28 cellular contexts compared by ENCODE assay signal in the genomic region with DNA sequence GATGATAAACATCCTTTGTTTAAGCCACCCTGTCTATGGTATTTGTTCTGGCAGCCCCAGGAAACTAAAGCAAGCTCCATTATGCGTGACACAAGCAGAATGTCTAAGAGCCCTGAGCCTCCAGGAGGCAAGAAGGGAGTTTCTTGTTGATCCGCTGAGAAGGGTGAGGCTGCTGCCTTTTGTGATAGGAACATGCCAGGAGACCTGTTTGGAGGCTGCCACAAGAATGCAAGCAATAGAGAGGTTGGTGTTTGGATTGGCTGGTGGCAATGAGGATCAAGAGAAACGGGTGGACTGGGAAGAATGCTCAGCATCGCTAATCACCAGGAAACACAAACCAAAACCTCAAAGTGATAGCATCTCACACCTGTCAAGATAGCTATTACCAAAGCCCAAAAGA.
"Had no signal": no experiment of that assay in that cellular context is flagged by ENCODE, and none has a peak within 500 bp of the region (broad histone marks: within the 10 kb centered on the region; RNA-seq: fewer than 3 reads in every experiment).

No MANE protein-coding gene starts in this region.

- H3K36me3 ChIP-seq: gastrocnemius medialis, neutrophil, ovary, sigmoid colon, stomach, tibial artery had no signal

- ATAC-seq: activated naive CD8-positive, alpha-beta T cell treated with anti-CD3 and anti-CD28 coated beads, Interleukin-2, amount 50 U/mL, for 24 hours; activated T-cell treated with anti-CD3 and anti-CD28 coated beads, Interleukin-2, amount 50 U/mL, for 4 hours; gastrocnemius medialis; left ventricle myocardium superior; stimulated activated naive B cell treated with anti-CD40 and anti-IgM and Interleukin-4, amounts not matched to agents 10 μg/mL and 1 μg/mL and 100 μg/mL, for 72 hours had no signal

- H3K27ac ChIP-seq: gastrocnemius medialis, neutrophil, ovary, sigmoid colon, stomach, tibial artery had no signal

- H3K27ac Mint-ChIP-seq: activated CD4-positive, alpha-beta memory T cell treated with anti-CD3 and anti-CD28 coated beads for 36 hours; activated CD4-positive, alpha-beta T cell treated with anti-CD3 and anti-CD28 coated beads, Interleukin-2, amount 10 ng/mL, durations not matched to agents 24 days and 14 days; activated naive CD4-positive, alpha-beta T cell treated with anti-CD3 and anti-CD28 coated beads, Interleukin-2, amount 50 U/mL, for 24 hours; activated naive CD8-positive, alpha-beta T cell treated with anti-CD3 and anti-CD28 coated beads, Interleukin-2, amount 50 U/mL, for 24 hours; activated T-helper 2 cell treated with anti-CD3 and anti-CD28 coated beads, Interferon-gamma antibody, Interleukin-2, Interleukin-4, amounts not matched to agents 10 μg/mL and 5 μg/mL and 100 μg/mL, durations not matched to agents 14 hours and 24 hours and 36 hours; dendritic cell treated with granulocyte-macrophage colony-stimulating factor and Interleukin-4, amounts not matched to agents 40 ng/mL and 50 ng/mL, for 4 days; mesothelial cell of epicardium; naive B cell; nephron progenitor cell; progenitor cell of endocrine pancreas; stimulated activated naive B cell treated with anti-CD40 and anti-IgM and Interleukin-4, amounts not matched to agents 10 μg/mL and 1 μg/mL and 100 μg/mL, for 72 hours had no signal

- H3K4me1 Mint-ChIP-seq: activated naive CD4-positive, alpha-beta T cell treated with anti-CD3 and anti-CD28 coated beads, Interleukin-2, amount 50 U/mL, for 24 hours; central memory CD8-positive, alpha-beta T cell; naive B cell; nephron progenitor cell; stimulated activated naive B cell treated with anti-CD40 and anti-IgM and Interleukin-4, amounts not matched to agents 10 μg/mL and 1 μg/mL and 100 μg/mL, for 72 hours had no signal

- H3K36me3 Mint-ChIP-seq: activated CD4-positive, alpha-beta memory T cell treated with anti-CD3 and anti-CD28 coated beads for 36 hours; activated naive CD4-positive, alpha-beta T cell treated with anti-CD3 and anti-CD28 coated beads, Interleukin-2, amount 50 U/mL, for 24 hours had no signal

- H3K27me3 ChIP-seq: gastrocnemius medialis, ovary, sigmoid colon, stomach, tibial artery had no signal

- H3K4me1 ChIP-seq: gastrocnemius medialis, tibial artery had no signal

- DNase-seq: activated CD4-positive, alpha-beta memory T cell treated with anti-CD3 and anti-CD28 coated beads for 36 hours; activated CD4-positive, alpha-beta T cell treated with anti-CD3 and anti-CD28 coated beads, Interleukin-2, amount 10 ng/mL, durations not matched to agents 24 days and 14 days; activated CD4-positive, CD25-positive, alpha-beta regulatory T cell treated with anti-CD3 and anti-CD28 coated beads, Interleukin-2, amount 50 U/mL, for 72 hours; activated naive CD8-positive, alpha-beta T cell treated with anti-CD3 and anti-CD28 coated beads, Interleukin-2, amount 50 U/mL, for 24 hours; activated T-cell treated with anti-CD3 and anti-CD28 coated beads, Interleukin-2, amount 50 U/mL, for 4 hours; amygdala; gastrocnemius medialis; glutamatergic neuron; left ventricle myocardium superior; mammary epithelial cell; naive B cell; nephron progenitor cell; sigmoid colon; stimulated activated CD4-positive, alpha-beta T cell treated with anti-CD3 and anti-CD28 coated beads, Interleukin-15, amount 100 ng/mL, for 24 hours; stimulated activated CD4-positive, alpha-beta T cell treated with anti-CD3 and anti-CD28 coated beads, Interleukin-2, amount 100 ng/mL, for 24 hours; stimulated activated naive B cell treated with anti-CD40 and anti-IgM and Interleukin-4, amounts not matched to agents 10 μg/mL and 1 μg/mL and 100 μg/mL, for 72 hours; stomach; T-helper 2 cell; tibial artery had no signal

- H3K4me3 Mint-ChIP-seq: activated CD4-positive, alpha-beta memory T cell treated with anti-CD3 and anti-CD28 coated beads for 36 hours; activated CD4-positive, alpha-beta T cell treated with anti-CD3 and anti-CD28 coated beads, Interleukin-2, amount 10 ng/mL, durations not matched to agents 24 days and 14 days; activated naive CD4-positive, alpha-beta T cell treated with anti-CD3 and anti-CD28 coated beads, Interleukin-2, amount 50 U/mL, for 24 hours; activated naive CD8-positive, alpha-beta T cell treated with anti-CD3 and anti-CD28 coated beads, Interleukin-2, amount 50 U/mL, for 24 hours; activated T-cell treated with anti-CD3 and anti-CD28 coated beads, Interleukin-2, amount 50 U/mL, for 4 hours; central memory CD8-positive, alpha-beta T cell; dendritic cell treated with granulocyte-macrophage colony-stimulating factor and Interleukin-4, amounts not matched to agents 40 ng/mL and 50 ng/mL, for 4 days; mesothelial cell of epicardium; naive B cell; nephron progenitor cell; stimulated activated naive B cell treated with anti-CD40 and anti-IgM and Interleukin-4, amounts not matched to agents 10 μg/mL and 1 μg/mL and 100 μg/mL, for 72 hours had no signal

- H3K4me2 ChIP-seq: smooth muscle cell had no signal

- H3K9me3 ChIP-seq: gastrocnemius medialis, neutrophil, ovary, sigmoid colon, tibial artery had no signal

- H3K4me3 ChIP-seq: gastrocnemius medialis, ovary, sigmoid colon, smooth muscle cell, stomach, tibial artery had no signal

- H3K9me3 Mint-ChIP-seq: activated naive CD4-positive, alpha-beta T cell treated with anti-CD3 and anti-CD28 coated beads, Interleukin-2, amount 50 U/mL, for 24 hours had no signal
